Comparison of ENCODE assay signal across 2 cellular contexts in the genomic region with DNA sequence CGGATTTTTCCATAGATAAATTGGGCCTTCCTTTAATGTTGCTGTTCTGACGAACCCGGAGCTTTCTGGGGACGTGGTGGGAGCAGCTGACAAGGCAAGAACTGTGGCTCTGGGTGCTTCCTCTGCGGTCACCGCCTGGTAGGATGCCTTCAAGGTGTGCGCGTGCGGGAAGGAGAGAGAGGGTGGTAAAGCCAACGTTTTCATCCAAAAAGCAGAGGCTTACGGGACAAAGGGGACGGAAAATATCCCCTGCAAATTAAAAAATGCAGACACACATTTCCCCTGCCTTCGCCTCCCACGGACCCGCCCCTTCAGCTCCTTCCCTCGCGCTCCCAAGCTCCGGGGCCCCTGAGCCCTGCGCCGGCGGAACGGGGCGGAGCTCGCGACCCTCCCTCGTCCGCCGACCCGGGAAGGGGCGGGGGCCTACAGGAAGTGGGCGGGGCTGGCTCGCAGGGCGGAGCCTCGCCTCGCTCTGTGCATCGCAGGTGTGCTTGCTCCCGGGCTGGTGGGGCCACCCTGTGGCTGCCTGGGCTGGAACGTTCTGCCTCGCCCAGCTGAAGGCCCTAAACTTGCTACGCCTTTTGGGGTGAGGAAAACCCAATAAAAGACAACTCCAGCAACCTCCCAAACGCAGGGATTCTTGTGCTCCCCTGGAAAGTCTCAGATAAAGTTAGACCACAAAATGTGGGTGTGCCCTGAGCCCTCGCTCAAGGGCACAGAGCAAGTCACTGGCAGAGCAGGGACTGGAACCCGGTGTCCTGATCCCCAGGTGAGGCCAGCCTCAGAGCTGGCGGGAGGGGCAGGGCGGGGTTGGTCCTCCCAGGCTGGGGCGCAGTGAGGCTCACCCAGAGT.
TF ChIP-seq lines count a peak whose summit lies in the region.

No MANE protein-coding gene starts in this region.

TF ChIP-seq in IMR-90, 13 proteins besides CTCF, POLR2A, EP300 and RAD21:
- no peak for TF ChIP-seq RCOR1 (IDR thresholded peaks at IDR 0.05; ENCODE audit: insufficient replicate concordance, low read length)
- no peak for TF ChIP-seq MXI1 (IDR thresholded peaks at IDR 0.05; ENCODE audit: borderline replicate concordance, low read depth, low read length)
- TF ChIP-seq, protein P1, sequence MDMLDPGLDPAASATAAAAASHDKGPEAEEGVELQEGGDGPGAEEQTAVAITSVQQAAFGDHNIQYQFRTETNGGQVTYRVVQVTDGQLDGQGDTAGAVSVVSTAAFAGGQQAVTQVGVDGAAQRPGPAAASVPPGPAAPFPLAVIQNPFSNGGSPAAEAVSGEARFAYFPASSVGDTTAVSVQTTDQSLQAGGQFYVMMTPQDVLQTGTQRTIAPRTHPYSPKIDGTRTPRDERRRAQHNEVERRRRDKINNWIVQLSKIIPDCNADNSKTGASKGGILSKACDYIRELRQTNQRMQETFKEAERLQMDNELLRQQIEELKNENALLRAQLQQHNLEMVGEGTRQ (IDR thresholded peaks at IDR 0.05; ENCODE audit: low read depth, low read length) = no peak
- TF ChIP-seq MAFK (IDR thresholded peaks at IDR 0.05; ENCODE audit: low read depth, low read length) = no peak

TF ChIP-seq in liver, 16 proteins besides CTCF, POLR2A, EP300 and RAD21:
- no peak for TF ChIP-seq HNF4A (conservative IDR thresholded peaks at IDR 0.05)
- TF ChIP-seq, protein P2, sequence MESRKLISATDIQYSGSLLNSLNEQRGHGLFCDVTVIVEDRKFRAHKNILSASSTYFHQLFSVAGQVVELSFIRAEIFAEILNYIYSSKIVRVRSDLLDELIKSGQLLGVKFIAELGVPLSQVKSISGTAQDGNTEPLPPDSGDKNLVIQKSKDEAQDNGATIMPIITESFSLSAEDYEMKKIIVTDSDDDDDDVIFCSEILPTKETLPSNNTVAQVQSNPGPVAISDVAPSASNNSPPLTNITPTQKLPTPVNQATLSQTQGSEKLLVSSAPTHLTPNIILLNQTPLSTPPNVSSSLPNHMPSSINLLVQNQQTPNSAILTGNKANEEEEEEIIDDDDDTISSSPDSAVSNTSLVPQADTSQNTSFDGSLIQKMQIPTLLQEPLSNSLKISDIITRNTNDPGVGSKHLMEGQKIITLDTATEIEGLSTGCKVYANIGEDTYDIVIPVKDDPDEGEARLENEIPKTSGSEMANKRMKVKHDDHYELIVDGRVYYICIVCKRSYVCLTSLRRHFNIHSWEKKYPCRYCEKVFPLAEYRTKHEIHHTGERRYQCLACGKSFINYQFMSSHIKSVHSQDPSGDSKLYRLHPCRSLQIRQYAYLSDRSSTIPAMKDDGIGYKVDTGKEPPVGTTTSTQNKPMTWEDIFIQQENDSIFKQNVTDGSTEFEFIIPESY (IDR thresholded peaks at IDR 0.05) = no peak
- TF ChIP-seq YY1 (IDR thresholded peaks at IDR 0.05) = no peak
- TF ChIP-seq FOXA1 (IDR thresholded peaks at IDR 0.05) = no peak
- no peak for TF ChIP-seq SP1 (IDR thresholded peaks at IDR 0.05)
- no peak for TF ChIP-seq GABPA (IDR thresholded peaks at IDR 0.05 in 1 of 2, conservative IDR thresholded peaks at IDR 0.05 in 1 of 2)
- TF ChIP-seq FOXA2 (IDR thresholded peaks at IDR 0.05) = no peak
- TF ChIP-seq, protein P3, sequence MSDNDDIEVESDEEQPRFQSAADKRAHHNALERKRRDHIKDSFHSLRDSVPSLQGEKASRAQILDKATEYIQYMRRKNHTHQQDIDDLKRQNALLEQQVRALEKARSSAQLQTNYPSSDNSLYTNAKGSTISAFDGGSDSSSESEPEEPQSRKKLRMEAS (IDR thresholded peaks at IDR 0.05) = no peak
- TF ChIP-seq, protein P4, sequence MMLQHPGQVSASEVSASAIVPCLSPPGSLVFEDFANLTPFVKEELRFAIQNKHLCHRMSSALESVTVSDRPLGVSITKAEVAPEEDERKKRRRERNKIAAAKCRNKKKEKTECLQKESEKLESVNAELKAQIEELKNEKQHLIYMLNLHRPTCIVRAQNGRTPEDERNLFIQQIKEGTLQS (IDR thresholded peaks at IDR 0.05) = no peak
- no peak for TF ChIP-seq JUND (IDR thresholded peaks at IDR 0.05)
- no peak for TF ChIP-seq NR2F2 (IDR thresholded peaks at IDR 0.05)
- no peak for TF ChIP-seq TAF1 (conservative IDR thresholded peaks at IDR 0.05)
- TF ChIP-seq, protein P5, sequence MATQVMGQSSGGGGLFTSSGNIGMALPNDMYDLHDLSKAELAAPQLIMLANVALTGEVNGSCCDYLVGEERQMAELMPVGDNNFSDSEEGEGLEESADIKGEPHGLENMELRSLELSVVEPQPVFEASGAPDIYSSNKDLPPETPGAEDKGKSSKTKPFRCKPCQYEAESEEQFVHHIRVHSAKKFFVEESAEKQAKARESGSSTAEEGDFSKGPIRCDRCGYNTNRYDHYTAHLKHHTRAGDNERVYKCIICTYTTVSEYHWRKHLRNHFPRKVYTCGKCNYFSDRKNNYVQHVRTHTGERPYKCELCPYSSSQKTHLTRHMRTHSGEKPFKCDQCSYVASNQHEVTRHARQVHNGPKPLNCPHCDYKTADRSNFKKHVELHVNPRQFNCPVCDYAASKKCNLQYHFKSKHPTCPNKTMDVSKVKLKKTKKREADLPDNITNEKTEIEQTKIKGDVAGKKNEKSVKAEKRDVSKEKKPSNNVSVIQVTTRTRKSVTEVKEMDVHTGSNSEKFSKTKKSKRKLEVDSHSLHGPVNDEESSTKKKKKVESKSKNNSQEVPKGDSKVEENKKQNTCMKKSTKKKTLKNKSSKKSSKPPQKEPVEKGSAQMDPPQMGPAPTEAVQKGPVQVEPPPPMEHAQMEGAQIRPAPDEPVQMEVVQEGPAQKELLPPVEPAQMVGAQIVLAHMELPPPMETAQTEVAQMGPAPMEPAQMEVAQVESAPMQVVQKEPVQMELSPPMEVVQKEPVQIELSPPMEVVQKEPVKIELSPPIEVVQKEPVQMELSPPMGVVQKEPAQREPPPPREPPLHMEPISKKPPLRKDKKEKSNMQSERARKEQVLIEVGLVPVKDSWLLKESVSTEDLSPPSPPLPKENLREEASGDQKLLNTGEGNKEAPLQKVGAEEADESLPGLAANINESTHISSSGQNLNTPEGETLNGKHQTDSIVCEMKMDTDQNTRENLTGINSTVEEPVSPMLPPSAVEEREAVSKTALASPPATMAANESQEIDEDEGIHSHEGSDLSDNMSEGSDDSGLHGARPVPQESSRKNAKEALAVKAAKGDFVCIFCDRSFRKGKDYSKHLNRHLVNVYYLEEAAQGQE (IDR thresholded peaks at IDR 0.05) = no peak
- TF ChIP-seq RXRA (IDR thresholded peaks at IDR 0.05) = no peak
